Comparison of ENCODE assay signal across 35 cellular contexts in the genomic region with DNA sequence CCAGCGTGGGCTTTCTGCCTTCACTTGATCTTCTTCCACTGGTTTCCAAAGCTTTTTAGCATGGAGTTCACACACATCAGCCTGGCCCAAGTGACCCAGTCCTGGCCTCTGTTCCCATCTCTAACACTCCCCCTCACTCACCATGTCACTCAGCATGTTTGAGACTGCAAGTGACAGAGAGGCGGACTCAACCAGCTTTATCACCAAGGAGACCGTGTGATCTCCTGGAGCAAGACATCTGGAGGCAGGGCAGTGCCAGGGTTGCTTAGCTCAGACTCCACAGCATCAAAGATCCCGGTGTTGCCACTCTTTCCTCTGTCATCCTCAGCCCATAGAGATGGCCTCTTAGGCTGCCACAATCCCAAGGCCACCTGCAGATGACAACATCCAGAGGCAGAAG. TPM values are rescaled to one million over a fixed set of nuclear protein-coding genes. Genes with fewer than 3 reads are reported as not detected.
"Had no signal": no experiment of that assay in that cellular context is flagged by ENCODE, and none has a peak within 500 bp of the region (broad histone marks: within the 10 kb centered on the region; RNA-seq: fewer than 3 reads in every experiment).

No MANE protein-coding gene starts in this region.

- H3K27ac ChIP-seq: KMS-11, Peyer's patch, SJSA1 had no signal

- H3K36me3 Mint-ChIP-seq: activated naive CD4-positive, alpha-beta T cell treated with anti-CD3 and anti-CD28 coated beads, Interleukin-2, amount 10 ng/mL, durations not matched to agents 7 days and 5 days; activated naive CD8-positive, alpha-beta T cell; brain; WTC11 had no signal

- FAIRE-seq: TTC549 had no signal

- DNase-seq: activated CD4-positive, alpha-beta T cell treated with anti-CD3 and anti-CD28 coated beads for 36 hours; activated CD4-positive, alpha-beta T cell treated with anti-CD3 and anti-CD28 coated beads, Interleukin-2, amount 10 ng/mL, durations not matched to agents 7 days and 5 days; activated CD4-positive, alpha-beta T cell treated with anti-CD3 and anti-CD28 coated beads, Interleukin-2, amount 50 U/mL, for 48 hours; activated CD8-positive, alpha-beta T cell treated with anti-CD3 and anti-CD28 coated beads, Interleukin-2, amount 10 ng/mL, durations not matched to agents 7 days and 5 days; activated naive CD4-positive, alpha-beta T cell treated with anti-CD3 and anti-CD28 coated beads, Interleukin-2, amount 10 ng/mL, durations not matched to agents 7 days and 5 days; activated naive CD8-positive, alpha-beta T cell treated with anti-CD3 and anti-CD28 coated beads, Interleukin-2, amount 50 U/mL, for 24 hours; activated T-cell treated with anti-CD3 and anti-CD28 coated beads, Interleukin-2, amount 50 U/mL, for 24 hours; anterior cingulate cortex; central memory CD4-positive, alpha-beta T cell; MM.1S; NCI-H1092; NCI-H146; NCI-H187; NCI-H2029 treated with DMSO at 0.1 percent for 48 hours; NCI-H2107; NCI-H226; NCI-H446 treated with DMSO at 0.1 percent for 48 hours; NCI-H69; NK-92 treated with Interleukin-12 subunit alpha and Interleukin-12 subunit beta, amount 100 ng/mL, for 24 hours; PC-3; Peyer's patch; RPMI8226; SHP77 treated with DMSO at 0.1 percent for 48 hours; SK-N-SH had no signal

- H3K36me3 ChIP-seq: Peyer's patch, SJSA1 had no signal

- H3K4me1 Mint-ChIP-seq: activated CD4-positive, alpha-beta T cell treated with anti-CD3 and anti-CD28 coated beads for 36 hours; activated CD4-positive, alpha-beta T cell treated with anti-CD3 and anti-CD28 coated beads, Interleukin-2, amount 10 ng/mL, durations not matched to agents 7 days and 5 days; activated naive CD4-positive, alpha-beta T cell treated with anti-CD3 and anti-CD28 coated beads, Interleukin-2, amount 10 ng/mL, durations not matched to agents 7 days and 5 days; activated naive CD8-positive, alpha-beta T cell treated with anti-CD3 and anti-CD28 coated beads, Interleukin-2, amount 50 U/mL, for 24 hours; WTC11 had no signal

- H3K9ac ChIP-seq: KMS-11, SK-N-SH had no signal

- H3K4me3 ChIP-seq: Peyer's patch, SJSA1 had no signal

- ATAC-seq: activated CD4-positive, alpha-beta T cell treated with anti-CD3 and anti-CD28 coated beads for 36 hours; activated CD4-positive, CD25-positive, alpha-beta regulatory T cell treated with anti-CD3 and anti-CD28 coated beads, Interleukin-2, amount 50 U/mL, for 24 hours; activated CD8-positive, alpha-beta T cell treated with anti-CD3 and anti-CD28 coated beads, Interleukin-2, amount 10 ng/mL, durations not matched to agents 7 days and 5 days; activated naive CD8-positive, alpha-beta T cell treated with anti-CD3 and anti-CD28 coated beads, Interleukin-2, amount 50 U/mL, for 24 hours; PC-3; WTC11 had no signal

- H3K27me3 ChIP-seq: Peyer's patch had no signal

- H3K9me3 Mint-ChIP-seq: activated CD4-positive, alpha-beta T cell treated with anti-CD3 and anti-CD28 coated beads, Interleukin-2, amount 10 ng/mL, durations not matched to agents 7 days and 5 days; activated naive CD4-positive, alpha-beta T cell treated with anti-CD3 and anti-CD28 coated beads, Interleukin-2, amount 10 ng/mL, durations not matched to agents 7 days and 5 days; activated naive CD8-positive, alpha-beta T cell treated with anti-CD3 and anti-CD28 coated beads, Interleukin-2, amount 50 U/mL, for 24 hours; activated T-cell treated with anti-CD3 and anti-CD28 coated beads, Interleukin-2, amount 50 U/mL, for 24 hours; activated T-helper 1 cell treated with anti-CD3 and anti-CD28 coated beads, Interleukin-12 subunit alpha, Interleukin-12 subunit beta, Interleukin-2, Interleukin-4 antibody, amounts not matched to agents 30 ng/mL and 10 ng/mL and 1 ng/mL, durations not matched to agents 14 hours and 24 hours and 36 hours; T-helper 1 cell treated with Interleukin-12 subunit alpha and Interleukin-12 subunit beta and Interleukin-4 antibody, amounts not matched to agents 30 μg/mL and 1 μg/mL, for 36 hours; T-helper 2 cell treated with Interferon-gamma antibody and Interleukin-4, amounts not matched to agents 5 μg/mL and 100 μg/mL, for 36 hours had no signal

- H3K4me2 ChIP-seq: KMS-11, SK-N-SH had no signal

- H3K9me3 ChIP-seq: Peyer's patch, SJSA1, SK-N-SH had no signal

- H3K4me1 ChIP-seq: Peyer's patch, SJSA1 had no signal

- H3K27ac Mint-ChIP-seq: activated CD4-positive, alpha-beta T cell treated with anti-CD3 and anti-CD28 coated beads for 36 hours; activated CD4-positive, alpha-beta T cell treated with anti-CD3 and anti-CD28 coated beads, Interleukin-2, amount 10 ng/mL, durations not matched to agents 7 days and 5 days; activated CD8-positive, alpha-beta T cell treated with anti-CD3 and anti-CD28 coated beads, Interleukin-2, amount 10 ng/mL, durations not matched to agents 7 days and 5 days; activated naive CD4-positive, alpha-beta T cell treated with anti-CD3 and anti-CD28 coated beads, Interleukin-2, amount 10 ng/mL, durations not matched to agents 7 days and 5 days; activated naive CD8-positive, alpha-beta T cell; activated naive CD8-positive, alpha-beta T cell treated with anti-CD3 and anti-CD28 coated beads, Interleukin-2, amount 50 U/mL, for 24 hours; activated T-cell treated with anti-CD3 and anti-CD28 coated beads, Interleukin-2, amount 50 U/mL, for 24 hours; activated T-helper 1 cell treated with anti-CD3 and anti-CD28 coated beads, Interleukin-12 subunit alpha, Interleukin-12 subunit beta, Interleukin-2, Interleukin-4 antibody, amounts not matched to agents 30 ng/mL and 10 ng/mL and 1 ng/mL, durations not matched to agents 14 hours and 24 hours and 36 hours; T-helper 1 cell treated with Interleukin-12 subunit alpha and Interleukin-12 subunit beta and Interleukin-4 antibody, amounts not matched to agents 30 μg/mL and 1 μg/mL, for 36 hours; T-helper 2 cell treated with Interferon-gamma antibody and Interleukin-4, amounts not matched to agents 5 μg/mL and 100 μg/mL, for 36 hours; WTC11 had no signal

- H3K4me3 Mint-ChIP-seq: activated CD4-positive, alpha-beta T cell treated with anti-CD3 and anti-CD28 coated beads for 36 hours; activated CD4-positive, alpha-beta T cell treated with anti-CD3 and anti-CD28 coated beads, Interleukin-2, amount 10 ng/mL, durations not matched to agents 7 days and 5 days; activated CD8-positive, alpha-beta T cell treated with anti-CD3 and anti-CD28 coated beads, Interleukin-2, amount 10 ng/mL, durations not matched to agents 7 days and 5 days; activated naive CD4-positive, alpha-beta T cell treated with anti-CD3 and anti-CD28 coated beads, Interleukin-2, amount 10 ng/mL, durations not matched to agents 7 days and 5 days; activated naive CD8-positive, alpha-beta T cell; activated naive CD8-positive, alpha-beta T cell treated with anti-CD3 and anti-CD28 coated beads, Interleukin-2, amount 50 U/mL, for 24 hours; activated T-cell treated with anti-CD3 and anti-CD28 coated beads, Interleukin-2, amount 50 U/mL, for 24 hours; activated T-helper 1 cell treated with anti-CD3 and anti-CD28 coated beads, Interleukin-12 subunit alpha, Interleukin-12 subunit beta, Interleukin-2, Interleukin-4 antibody, amounts not matched to agents 30 ng/mL and 10 ng/mL and 1 ng/mL, durations not matched to agents 14 hours and 24 hours and 36 hours; brain; T-helper 1 cell treated with Interleukin-12 subunit alpha and Interleukin-12 subunit beta and Interleukin-4 antibody, amounts not matched to agents 30 μg/mL and 1 μg/mL, for 36 hours; T-helper 2 cell treated with Interferon-gamma antibody and Interleukin-4, amounts not matched to agents 5 μg/mL and 100 μg/mL, for 36 hours; WTC11 had no signal

RNA-seq across cellular contexts. Expression of a gene that starts 39.4 kb away (rescaled TPM):
- total RNA-seq: LHCN-M2 had no signal
